8 cellular contexts compared by ENCODE assay signal in genomic region chr12:28172434-28173030, GRCh38. TPM values are rescaled to one million over a fixed set of nuclear protein-coding genes. Genes with fewer than 3 reads are reported as not detected.
DNase-seq lines count a peak whose midpoint lies in the region; ATAC-seq and TF ChIP-seq lines count a peak whose summit lies in the region.

No MANE protein-coding gene starts in this region.

- no peaks in the 10 kb centered on the region for H3K4me1 ChIP-seq in body of pancreas
- H3K4me1 ChIP-seq in right lobe of liver, result no peaks in the 10 kb centered on the region

- no peaks in the 10 kb centered on the region for H3K27me3 ChIP-seq in body of pancreas
- no peaks in the 10 kb centered on the region for H3K27me3 ChIP-seq in right lobe of liver

- H3K36me3 ChIP-seq in body of pancreas (replicated peaks in 1 of 2; ENCODE audit: insufficient read depth in 1 of 2, low read depth in 2 of 2), result no peaks in the 10 kb centered on the region
- no peaks in the 10 kb centered on the region for H3K36me3 ChIP-seq in right lobe of liver

- ATAC-seq in body of pancreas, result peak; percentile 73
- ATAC-seq in right lobe of liver, result peak; percentile 73 to 97 (median 78)

- TF ChIP-seq CTCF in body of pancreas (IDR thresholded peaks at IDR 0.05), result peak; percentile 29 to 67 (median 57)
- TF ChIP-seq CTCF in right lobe of liver (IDR thresholded peaks at IDR 0.05), result peak; percentile 40 to 61 (median 47)

- DNase-seq in NOMO-1 treated with DMSO at 0.1 percent for 48 hours (lab: John Stamatoyannopoulos, UW; ENCODE audit: unreplicated experiment), result peak; percentile 16
- DNase-seq in NOMO-1 treated with dmso at 0.1 percent for 144 hours (lab: John Stamatoyannopoulos, UW; ENCODE audit: unreplicated experiment), result no peak
- peak; percentile 62 for DNase-seq in NCI-H2196 (lab: John Stamatoyannopoulos, UW; ENCODE audit: unreplicated experiment)
- DNase-seq in body of pancreas, result peak; percentile 27 to 53 (median 42)
- DNase-seq in right lobe of liver, result no peak
- no peak for DNase-seq in ecto neural progenitor cell (ENCODE audit: low spot score)
- DNase-seq in GF-D8 (lab: John Stamatoyannopoulos, UW), result no peak
- DNase-seq in activated CD8-positive, alpha-beta memory T cell treated with anti-CD3 and anti-CD28 coated beads, Interleukin-2, amount 50 U/mL, for 48 hours, result no peak

- TF ChIP-seq POLR2A in body of pancreas (IDR thresholded peaks at IDR 0.05) (no peak), right lobe of liver (IDR thresholded peaks at IDR 0.05) (no peak)

- H3K4me3 ChIP-seq in body of pancreas (no peak overlapping the region), right lobe of liver (no peak overlapping the region)

- H3K27ac ChIP-seq in body of pancreas (no peak overlapping the region), right lobe of liver (no peak overlapping the region)

- intact Hi-C loops in body of pancreas (cut with DNase I), result no loop called here
- intact Hi-C loops in right lobe of liver (cut with DNase I), result no loop called here

- no peaks in the 10 kb centered on the region for H3K9me3 ChIP-seq in body of pancreas
- H3K9me3 ChIP-seq in right lobe of liver, result no peaks in the 10 kb centered on the region

- WGBS in body of pancreas, 2 donors, result 91 to 93% methylated on average over 3 of the region's 3 CpGs
- WGBS in right lobe of liver (ENCODE audit: insufficient coverage, low coverage, low lambda C conversion rate, missing lambda C conversion rate), result 88% methylated on average over 3 of the region's 3 CpGs

RNA-seq across cellular contexts. Expression of gene CCDC91, which starts 17.7 kb away (rescaled TPM):
- total RNA-seq in body of pancreas, result 10 to 100 TPM; 31.9 to 35.6 TPM
- total RNA-seq in right lobe of liver, result 10 to 100 TPM; 10.0 to 21.5 (median 13.9) TPM

Comparison
In these comparisons a context has a peak if more than half of its experiments do, and no peak if none do; other contexts are left out.
1. DNase-seq: peak in NOMO-1 treated with DMSO at 0.1 percent for 48 hours (single experiment), NCI-H2196 (single experiment) and body of pancreas (4 of 4); none in NOMO-1 treated with dmso at 0.1 percent for 144 hours (single experiment), right lobe of liver (0 of 3), ecto neural progenitor cell (single experiment), GF-D8 (single experiment) and activated CD8-positive, alpha-beta memory T cell treated with anti-CD3 and anti-CD28 coated beads, Interleukin-2, amount 50 U/mL, for 48 hours (single experiment).